In the genomic region with DNA sequence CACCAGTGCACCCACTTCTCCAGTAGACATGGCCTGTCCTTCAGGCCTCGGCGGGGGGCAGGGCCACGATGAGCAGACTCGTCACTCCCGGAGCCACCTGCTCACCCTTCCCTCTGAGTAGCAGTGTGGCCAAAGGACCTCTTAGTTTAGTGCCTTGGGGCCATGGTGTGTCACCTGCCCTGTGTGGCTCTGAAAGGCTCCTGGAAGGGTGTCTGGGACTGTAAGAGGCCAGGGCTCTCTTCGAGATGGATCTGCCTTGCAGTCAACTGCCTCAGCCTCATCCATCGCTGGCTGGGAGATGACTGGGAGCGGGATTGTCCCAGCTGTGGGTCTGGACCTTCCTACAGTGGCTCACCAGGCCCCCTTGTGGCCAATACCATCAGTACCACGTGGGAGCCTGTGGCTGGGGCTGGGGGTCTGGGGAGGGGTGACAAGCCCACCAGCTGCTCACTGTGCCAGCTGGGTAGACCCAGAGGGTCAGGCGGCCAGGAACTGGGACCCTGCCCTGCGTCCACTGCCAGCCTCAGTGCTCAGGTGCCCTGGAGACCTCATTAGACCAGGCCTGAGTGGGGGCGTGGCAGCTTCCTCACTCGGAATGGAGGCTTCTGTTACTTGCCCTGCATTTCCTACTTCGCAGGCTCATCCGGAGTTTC, we compare ENCODE assay signal across 7 cellular contexts.
DNase-seq lines count a peak whose midpoint lies in the region; ATAC-seq and TF ChIP-seq lines count a peak whose summit lies in the region.

No MANE protein-coding gene starts in this region.

- H3K4me1 Mint-ChIP-seq in activated T-cell treated with anti-CD3 and anti-CD28 coated beads, Interleukin-2, amount 50 U/mL, for 72 hours (ENCODE audit: low read depth), result peaks cover 4% of the 10 kb centered on the region

- H3K27ac ChIP-seq in iPS DF 6.9 (ENCODE audit: low read length), result no peak overlapping the region

- TF ChIP-seq CTCF in GM12864 (IDR thresholded peaks at IDR 0.05; ENCODE audit: low read depth, low read length, missing control alignments), result peak; percentile 80

- H3K9me3 ChIP-seq in iPS DF 6.9 (ENCODE audit: control insufficient read depth, insufficient read depth, low read length), result no peaks in the 10 kb centered on the region

- H3K27me3 ChIP-seq in iPS DF 6.9 (ENCODE audit: control insufficient read depth, insufficient read depth, low read length), result no peaks in the 10 kb centered on the region

- H3K4me3 Mint-ChIP-seq in activated T-cell treated with anti-CD3 and anti-CD28 coated beads, Interleukin-2, amount 50 U/mL, for 72 hours, result no peak overlapping the region

- H3K4me3 ChIP-seq in GM12864 (ENCODE audit: low read depth, low read length), result no peak overlapping the region
- H3K4me3 ChIP-seq in iPS DF 6.9 (ENCODE audit: low read length), result no peak overlapping the region

- H3K36me3 ChIP-seq in iPS DF 6.9 (ENCODE audit: control insufficient read depth, insufficient read depth, low read length), result no peaks in the 10 kb centered on the region

- no peaks in the 10 kb centered on the region for H3K27me3 Mint-ChIP-seq in activated T-cell treated with anti-CD3 and anti-CD28 coated beads, Interleukin-2, amount 50 U/mL, for 72 hours (ENCODE audit: low read depth)

- H3K36me3 Mint-ChIP-seq in activated T-cell treated with anti-CD3 and anti-CD28 coated beads, Interleukin-2, amount 50 U/mL, for 72 hours (ENCODE audit: insufficient read depth in 2 of 2), result no peaks in the 10 kb centered on the region

- WGBS in iPS DF 6.9 (ENCODE audit: insufficient coverage, insufficient read length), result no CpG with 5 or more reads among the region's 15 CpGs

- ATAC-seq in activated T-cell treated with anti-CD3 and anti-CD28 coated beads, Interleukin-2, amount 50 U/mL, for 72 hours (replicated peaks in 1 of 2), result peak; percentile 46 to 64
- ATAC-seq in HG03280 (IDR thresholded peaks at IDR 0.05; ENCODE audit: unreplicated experiment), result no peak

- no peak overlapping the region for H3K27ac Mint-ChIP-seq in activated T-cell treated with anti-CD3 and anti-CD28 coated beads, Interleukin-2, amount 50 U/mL, for 72 hours

- H3K4me1 ChIP-seq in iPS DF 6.9 (ENCODE audit: control insufficient read depth, insufficient read depth, low read length), result peaks cover 4% of the 10 kb centered on the region

- DNase-seq in GM12864 (ENCODE audit: low read depth) (no peak), NAMALWA (ENCODE audit: low spot score) (peak; percentile 18), iPS DF 6.9 (ENCODE audit: low read depth, low spot score) (peak; percentile 55), NCI-H1048 (lab: John Stamatoyannopoulos, UW) (no peak)
- DNase-seq in activated T-cell treated with anti-CD3 and anti-CD28 coated beads, Interleukin-2, amount 50 U/mL, for 72 hours, result peak; percentile 26 to 34
- DNase-seq in stimulated activated CD8-positive, alpha-beta memory T cell treated with anti-CD3 and anti-CD28 coated beads, Interleukin-4, amount 100 ng/mL, for 48 hours, result peak; percentile 53

- H3K9me3 Mint-ChIP-seq in activated T-cell treated with anti-CD3 and anti-CD28 coated beads, Interleukin-2, amount 50 U/mL, for 72 hours, result no peaks in the 10 kb centered on the region

Comparison
In these comparisons a context has a peak if more than half of its experiments do, and no peak if none do; other contexts are left out.
1. DNase-seq: peak in NAMALWA (single experiment), activated T-cell treated with anti-CD3 and anti-CD28 coated beads, Interleukin-2, amount 50 U/mL, for 72 hours (2 of 2), iPS DF 6.9 (single experiment) and stimulated activated CD8-positive, alpha-beta memory T cell treated with anti-CD3 and anti-CD28 coated beads, Interleukin-4, amount 100 ng/mL, for 48 hours (single experiment); none in GM12864 (single experiment) and NCI-H1048 (single experiment).